Comparison of ENCODE assay signal across 22 cellular contexts in genomic region chr1:55696891-55697290, GRCh38.
A peak's percentile ranks its signal among the peaks of the same experiment; 100 is the strongest.
DNase-seq lines count a peak whose midpoint lies in the region; ATAC-seq and TF ChIP-seq lines count a peak whose summit lies in the region.
"Had no signal": no experiment of that assay in that cellular context is flagged by ENCODE, and none has a peak within 500 bp of the region (broad histone marks: within the 10 kb centered on the region; RNA-seq: fewer than 3 reads in every experiment).

No MANE protein-coding gene starts in this region.

- H3K4me3 ChIP-seq in GM23338 (no peak overlapping the region), RWPE2 (ENCODE audit: severe bottlenecking) (no peak overlapping the region), smooth muscle cell (no peak overlapping the region)
- H3K4me3 ChIP-seq: body of pancreas, lower lobe of right lung had no signal

- TF ChIP-seq CTCF in GM23338 (conservative IDR thresholded peaks at IDR 0.05; ENCODE audit: low read depth in 2 of 2) (no peak), RWPE2 (IDR thresholded peaks at IDR 0.05; ENCODE audit: poor library complexity, severe bottlenecking) (no peak), mesothelial cell of epicardium (IDR thresholded peaks at IDR 0.05; ENCODE audit: unreplicated experiment) (no peak), smooth muscle cell (IDR thresholded peaks at IDR 0.05; ENCODE audit: borderline replicate concordance, insufficient read depth, poor library complexity, severe bottlenecking) (no peak)

- H3K4me3 Mint-ChIP-seq in GM23338 = no peak overlapping the region
- no peak overlapping the region for H3K4me3 Mint-ChIP-seq in mesothelial cell of epicardium
- H3K4me3 Mint-ChIP-seq: activated CD4-positive, alpha-beta T cell treated with anti-CD3 and anti-CD28 coated beads for 36 hours; activated naive CD8-positive, alpha-beta T cell treated with anti-CD3 and anti-CD28 coated beads for 36 hours; activated T-helper 1 cell treated with anti-CD3 and anti-CD28 coated beads, Interleukin-12 subunit alpha, Interleukin-12 subunit beta, Interleukin-2, Interleukin-4 antibody, amounts not matched to agents 30 ng/mL and 10 ng/mL and 1 ng/mL, durations not matched to agents 14 hours and 24 hours and 36 hours; CD8-positive, alpha-beta memory T cell; stimulated activated effector memory CD8-positive, alpha-beta T cell treated with anti-CD3 and anti-CD28 coated beads, Interleukin-12 subunit alpha, Interleukin-12 subunit beta, amount 100 ng/mL, for 72 hours had no signal

- H3K27me3 Mint-ChIP-seq in GM23338 (ENCODE audit: insufficient read depth, low read depth, poor library complexity) (no peaks in the 10 kb centered on the region), mesothelial cell of epicardium (ENCODE audit: low read depth) (no peaks in the 10 kb centered on the region)
- H3K27me3 Mint-ChIP-seq: activated CD4-positive, alpha-beta T cell treated with anti-CD3 and anti-CD28 coated beads for 36 hours had no signal

- H3K36me3 ChIP-seq in GM23338 (ENCODE audit: insufficient read depth) = no peaks in the 10 kb centered on the region
- no peaks in the 10 kb centered on the region for H3K36me3 ChIP-seq in RWPE2 (ENCODE audit: low read depth)
- no peaks in the 10 kb centered on the region for H3K36me3 ChIP-seq in smooth muscle cell (ENCODE audit: low read depth)
- H3K36me3 ChIP-seq: lower lobe of right lung had no signal

- H4K20me1 ChIP-seq in GM23338 (replicated peaks; ENCODE audit: insufficient read depth) (no peaks in the 10 kb centered on the region), smooth muscle cell (ENCODE audit: low read depth) (no peaks in the 10 kb centered on the region)

- no peaks in the 10 kb centered on the region; the same call in 2 of the 3 replicates for H3K4me1 Mint-ChIP-seq in GM23338
- H3K4me1 Mint-ChIP-seq in mesothelial cell of epicardium = peaks cover 74% of the 10 kb centered on the region
- H3K4me1 Mint-ChIP-seq: activated CD4-positive, alpha-beta T cell treated with anti-CD3 and anti-CD28 coated beads for 36 hours; activated naive CD8-positive, alpha-beta T cell treated with anti-CD3 and anti-CD28 coated beads for 36 hours; CD8-positive, alpha-beta memory T cell; stimulated activated effector memory CD8-positive, alpha-beta T cell treated with anti-CD3 and anti-CD28 coated beads, Interleukin-12 subunit alpha, Interleukin-12 subunit beta, amount 100 ng/mL, for 72 hours had no signal

- H3K27ac Mint-ChIP-seq in GM23338 = no peak overlapping the region
- peak overlapping the region; percentile 94 for H3K27ac Mint-ChIP-seq in mesothelial cell of epicardium
- H3K27ac Mint-ChIP-seq: activated CD4-positive, alpha-beta T cell treated with anti-CD3 and anti-CD28 coated beads for 36 hours; activated naive CD8-positive, alpha-beta T cell treated with anti-CD3 and anti-CD28 coated beads for 36 hours; activated T-helper 1 cell treated with anti-CD3 and anti-CD28 coated beads, Interleukin-12 subunit alpha, Interleukin-12 subunit beta, Interleukin-2, Interleukin-4 antibody, amounts not matched to agents 30 ng/mL and 10 ng/mL and 1 ng/mL, durations not matched to agents 14 hours and 24 hours and 36 hours; CD8-positive, alpha-beta memory T cell; stimulated activated effector memory CD8-positive, alpha-beta T cell treated with anti-CD3 and anti-CD28 coated beads, Interleukin-12 subunit alpha, Interleukin-12 subunit beta, amount 100 ng/mL, for 72 hours had no signal

- H3F3A ChIP-seq in GM23338 (replicated peaks; ENCODE audit: low read depth) (no peaks in the 10 kb centered on the region), smooth muscle cell (ENCODE audit: low read depth) (peaks cover 23% of the 10 kb centered on the region)

- H3K4me2 ChIP-seq in GM23338 = no peak overlapping the region
- H3K4me2 ChIP-seq in smooth muscle cell = no peak overlapping the region

- no peaks in the 10 kb centered on the region for H3K27me3 ChIP-seq in GM23338 (ENCODE audit: insufficient read depth)
- H3K27me3 ChIP-seq in RWPE2 (ENCODE audit: insufficient read depth, poor library complexity, severe bottlenecking) = no peaks in the 10 kb centered on the region
- no peaks in the 10 kb centered on the region for H3K27me3 ChIP-seq in smooth muscle cell (ENCODE audit: low read depth)
- H3K27me3 ChIP-seq: body of pancreas had no signal

- H3K79me2 ChIP-seq in GM23338 (replicated peaks; ENCODE audit: insufficient read depth) (no peaks in the 10 kb centered on the region), smooth muscle cell (ENCODE audit: low read depth) (no peaks in the 10 kb centered on the region)

- H3K36me3 Mint-ChIP-seq in GM23338 (ENCODE audit: low read depth) = no peaks in the 10 kb centered on the region
- H3K36me3 Mint-ChIP-seq in mesothelial cell of epicardium = no peaks in the 10 kb centered on the region
- H3K36me3 Mint-ChIP-seq: activated naive CD8-positive, alpha-beta T cell treated with anti-CD3 and anti-CD28 coated beads for 36 hours; CD8-positive, alpha-beta memory T cell; stimulated activated effector memory CD8-positive, alpha-beta T cell treated with anti-CD3 and anti-CD28 coated beads, Interleukin-12 subunit alpha, Interleukin-12 subunit beta, amount 100 ng/mL, for 72 hours had no signal

- DNase-seq in GM23338 (ENCODE audit: low spot score) = no peak
- DNase-seq in RWPE2 (ENCODE audit: low spot score) = no peak
- DNase-seq in mesothelial cell of epicardium (ENCODE audit: low spot score in 2 of 2, unreplicated experiment in 2 of 2) = no peak
- no peak for DNase-seq in smooth muscle cell (lab: John Stamatoyannopoulos, UW; ENCODE audit: unreplicated experiment)
- DNase-seq in NCI-H2081 treated with DMSO at 0.1 percent for 48 hours (lab: John Stamatoyannopoulos, UW) = no peak
- no peak for DNase-seq in anterior cingulate cortex (lab: John Stamatoyannopoulos, UW)
- no peak for DNase-seq in activated naive CD4-positive, alpha-beta T cell (lab: John Stamatoyannopoulos, UW)
- DNase-seq: activated CD4-positive, alpha-beta T cell treated with anti-CD3 and anti-CD28 coated beads for 36 hours; activated naive CD8-positive, alpha-beta T cell treated with anti-CD3 and anti-CD28 coated beads for 36 hours; CD8-positive, alpha-beta memory T cell; cortex of kidney; hippocampal formation; Karpas-422; lower lobe of right lung; NCI-H1048; NCI-H2029; nucleus accumbens; retina had no signal

- no peaks in the 10 kb centered on the region for H3K9me3 Mint-ChIP-seq in GM23338
- peaks cover 4% of the 10 kb centered on the region for H3K9me3 Mint-ChIP-seq in mesothelial cell of epicardium
- H3K9me3 Mint-ChIP-seq: activated naive CD8-positive, alpha-beta T cell treated with anti-CD3 and anti-CD28 coated beads for 36 hours; activated T-helper 1 cell treated with anti-CD3 and anti-CD28 coated beads, Interleukin-12 subunit alpha, Interleukin-12 subunit beta, Interleukin-2, Interleukin-4 antibody, amounts not matched to agents 30 ng/mL and 10 ng/mL and 1 ng/mL, durations not matched to agents 14 hours and 24 hours and 36 hours; stimulated activated effector memory CD8-positive, alpha-beta T cell treated with anti-CD3 and anti-CD28 coated beads, Interleukin-12 subunit alpha, Interleukin-12 subunit beta, amount 100 ng/mL, for 72 hours had no signal

- H3K4me1 ChIP-seq in GM23338 (ENCODE audit: insufficient read depth) (no peaks in the 10 kb centered on the region), RWPE2 (ENCODE audit: insufficient read depth, poor library complexity, severe bottlenecking) (peaks cover 11% of the 10 kb centered on the region), smooth muscle cell (ENCODE audit: low read depth) (peaks cover 9% of the 10 kb centered on the region)

- H3K27ac ChIP-seq in GM23338 (ENCODE audit: low read depth) (no peak overlapping the region), RWPE2 (ENCODE audit: poor library complexity, severe bottlenecking) (peak overlapping the region; percentile 50), smooth muscle cell (ENCODE audit: low read depth) (peak overlapping the region; percentile 97)
- H3K27ac ChIP-seq: body of pancreas, lower lobe of right lung had no signal

- H2AFZ ChIP-seq in GM23338 (peak overlapping the region; percentile 10; the same call in 1 of the 2 replicates), smooth muscle cell (ENCODE audit: low read depth) (peak overlapping the region; percentile 6)

- H3K9me3 ChIP-seq in RWPE2 (ENCODE audit: severe bottlenecking) = no peaks in the 10 kb centered on the region
- H3K9me3 ChIP-seq in smooth muscle cell (replicated peaks; ENCODE audit: low read depth) = no peaks in the 10 kb centered on the region
- H3K9me3 ChIP-seq: body of pancreas, lower lobe of right lung had no signal

- peaks cover 14% of the 10 kb centered on the region; the same call in 1 of the 2 replicates for H3K9me2 ChIP-seq in GM23338 (ENCODE audit: insufficient read depth)

- WGBS in smooth muscle cell (ENCODE audit: low lambda C conversion rate) = 100% methylated on average over 2 of the region's 2 CpGs

- no peak for ATAC-seq in GM23338
- ATAC-seq in RWPE2 (ENCODE audit: low read depth) = no peak
- no peak for ATAC-seq in HG02763 (IDR thresholded peaks at IDR 0.05; ENCODE audit: unreplicated experiment)
- ATAC-seq: activated CD4-positive, alpha-beta T cell treated with anti-CD3 and anti-CD28 coated beads for 36 hours; body of pancreas; lower lobe of right lung; stimulated activated effector memory CD8-positive, alpha-beta T cell treated with anti-CD3 and anti-CD28 coated beads, Interleukin-12 subunit alpha, Interleukin-12 subunit beta, amount 100 ng/mL, for 72 hours had no signal

- peak overlapping the region; percentile 9 for H3K9ac ChIP-seq in smooth muscle cell (ENCODE audit: low read depth)

TF ChIP-seq in GM23338, 12 proteins besides CTCF, POLR2A, EP300 and RAD21 (continues in another document):
- TF ChIP-seq POLR2AphosphoS5 (IDR thresholded peaks at IDR 0.05; ENCODE audit: low read depth) (no peak), ZNF114 (CRISPR knock-in tag; IDR thresholded peaks at IDR 0.05) (no peak), CREB1 (CRISPR knock-in tag; IDR thresholded peaks at IDR 0.05; ENCODE audit: low read depth) (no peak)
